In genomic region chr20:45823949-45824835, GRCh38 we compare ENCODE assay signal across 8 cellular contexts. TPM values are rescaled to one million over a fixed set of nuclear protein-coding genes. Genes with fewer than 3 reads are reported as not detected.
DNase-seq lines count a peak whose midpoint lies in the region; ATAC-seq lines count a peak whose summit lies in the region.

No MANE protein-coding gene starts in this region.

- H3K4me1 ChIP-seq in trophoblast cell (ENCODE audit: control insufficient read depth in 1 of 2, insufficient read depth in 2 of 2, low read length in 2 of 2), result peaks cover 13 to 17% of the 10 kb centered on the region in 2 experiments

- no peak overlapping the region for H2AK5ac ChIP-seq in trophoblast cell (ENCODE audit: low read length)

- no peak overlapping the region for H4K91ac ChIP-seq in trophoblast cell (ENCODE audit: low read depth, low read length)

- H3K36me3 ChIP-seq in trophoblast cell (ENCODE audit: control insufficient read depth in 1 of 2, insufficient read depth in 2 of 2, low read length in 2 of 2), result no peaks in the 10 kb centered on the region

- no peaks in the 10 kb centered on the region for H3K9me3 ChIP-seq in trophoblast cell (ENCODE audit: insufficient read depth, low read depth, low read length)

- H2BK12ac ChIP-seq in trophoblast cell (ENCODE audit: low read length), result no peak overlapping the region

- no peak overlapping the region for H3K9ac ChIP-seq in trophoblast cell (ENCODE audit: low read length)

- no CpG with 5 or more reads among the region's 57 CpGs for WGBS in trophoblast cell (ENCODE audit: extremely low coverage, insufficient coverage, insufficient read length)

- H2BK120ac ChIP-seq in trophoblast cell (ENCODE audit: insufficient read depth, low read length, poor library complexity), result no peak overlapping the region

- no peak overlapping the region for H3K4ac ChIP-seq in trophoblast cell (ENCODE audit: low read depth, low read length)

- peak overlapping the region; percentile 8 for H3K14ac ChIP-seq in trophoblast cell (ENCODE audit: low read length)

- H3K27me3 ChIP-seq in trophoblast cell (ENCODE audit: insufficient read depth, low read length), result no peaks in the 10 kb centered on the region

- no peak overlapping the region for H3K18ac ChIP-seq in trophoblast cell (ENCODE audit: low read length)

- no peak for ATAC-seq in GM21447 (IDR thresholded peaks at IDR 0.05; ENCODE audit: unreplicated experiment)

- H4K12ac ChIP-seq in trophoblast cell (ENCODE audit: low read depth, low read length), result no peak overlapping the region

- H3K23ac ChIP-seq in trophoblast cell (ENCODE audit: low read length), result no peak overlapping the region

- H2BK5ac ChIP-seq in trophoblast cell (ENCODE audit: low read depth, low read length, poor library complexity), result no peak overlapping the region

- no peak overlapping the region for H3K4me3 ChIP-seq in trophoblast cell (ENCODE audit: low read depth, low read length)

- DNase-seq in DMS153 treated with DMSO at 0.1 percent for 48 hours (lab: John Stamatoyannopoulos, UW; ENCODE audit: unreplicated experiment) (peak; percentile 13), NCI-H146 (lab: John Stamatoyannopoulos, UW) (peak; percentile 79), fibroblast of the conjunctiva (ENCODE audit: low read depth) (peak; percentile 35), trophoblast cell (peak; percentile 24 to 58), cerebellar cortex (ENCODE audit: low spot score) (no peak), NCI-H2227 (lab: John Stamatoyannopoulos, UW; ENCODE audit: unreplicated experiment) (no peak)
- peak; percentile 54 to 70 for DNase-seq in activated T-cell treated with anti-CD3 and anti-CD28 coated beads, Interleukin-2, amount 50 U/mL, for 48 hours

- H3K79me1 ChIP-seq in trophoblast cell (ENCODE audit: low read length), result no peaks in the 10 kb centered on the region

- H3K79me2 ChIP-seq in trophoblast cell (ENCODE audit: control insufficient read depth, insufficient read depth, low read length, poor library complexity), result no peaks in the 10 kb centered on the region

- H3K4me2 ChIP-seq in trophoblast cell (ENCODE audit: low read length), result peak overlapping the region; percentile 9

- no peak overlapping the region for H2AFZ ChIP-seq in trophoblast cell (ENCODE audit: insufficient read depth, low read length, poor library complexity)

- no peak overlapping the region for H3K27ac ChIP-seq in trophoblast cell (ENCODE audit: low read depth, low read length)

- H4K8ac ChIP-seq in trophoblast cell (ENCODE audit: low read depth, low read length), result peak overlapping the region; percentile 30

RNA-seq across cellular contexts. Expression of gene TNNC2, which starts 2.9 kb away (rescaled TPM):
- 0.11 and 0.14 TPM in 2 replicates for polyA plus RNA-seq in trophoblast cell (2013)

RNA-seq across cellular contexts. Expression of gene SNX21, which starts 9.4 kb away (rescaled TPM):
- polyA plus RNA-seq in trophoblast cell (2013), result 6.6 and 7.3 TPM in 2 replicates

RNA-seq across cellular contexts. Expression of gene UBE2C, which starts 11.7 kb away (rescaled TPM):
- polyA plus RNA-seq in trophoblast cell (2013), result 171 and 186 TPM in 2 replicates

RNA-seq across cellular contexts. Expression of gene DNTTIP1, which starts 32.4 kb away (rescaled TPM):
- 27.8 and 28.6 TPM in 2 replicates for polyA plus RNA-seq in trophoblast cell (2013)

RNA-seq across cellular contexts. Expression of gene WFDC3, which starts 32.5 kb away (rescaled TPM):
- polyA plus RNA-seq in trophoblast cell (2013), result not detected in 2 replicates

Comparison
In these comparisons a context has a peak if more than half of its experiments do, and no peak if none do; other contexts are left out.
1. DNase-seq: peak in DMS153 treated with DMSO at 0.1 percent for 48 hours (single experiment), NCI-H146 (single experiment), activated T-cell treated with anti-CD3 and anti-CD28 coated beads, Interleukin-2, amount 50 U/mL, for 48 hours (2 of 2), fibroblast of the conjunctiva (single experiment) and trophoblast cell (2 of 2); none in cerebellar cortex (single experiment) and NCI-H2227 (single experiment).